Comparison of ENCODE assay signal across 25 cellular contexts in the genomic region with DNA sequence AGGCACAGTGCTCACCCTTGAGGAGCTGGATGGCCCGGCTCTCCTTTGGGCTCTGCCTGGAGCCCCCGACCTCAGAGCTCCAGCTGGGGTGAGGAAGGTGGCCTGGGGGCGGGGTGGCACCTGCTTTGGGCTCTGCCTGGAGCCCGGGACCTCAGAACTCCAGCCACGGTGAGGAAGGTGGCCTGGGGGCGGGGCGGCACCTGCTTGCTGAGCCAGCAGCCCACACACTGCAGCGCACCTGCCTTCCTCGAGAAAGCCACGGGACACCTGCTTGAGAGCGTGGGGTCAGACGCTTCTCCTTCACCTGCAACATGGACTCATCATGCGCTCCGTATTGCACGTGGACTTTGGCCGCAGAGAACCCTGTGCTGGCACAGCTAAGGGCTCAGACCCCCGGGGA. TPM values are rescaled to one million over a fixed set of nuclear protein-coding genes. Genes with fewer than 3 reads are reported as not detected.
"Had no signal": no experiment of that assay in that cellular context is flagged by ENCODE, and none has a peak within 500 bp of the region (broad histone marks: within the 10 kb centered on the region; RNA-seq: fewer than 3 reads in every experiment).

No MANE protein-coding gene starts in this region.

- H3K9me3 Mint-ChIP-seq: mesothelial cell of epicardium had no signal

- H3K9me3 ChIP-seq: mucosa of descending colon, pancreas, right lobe of liver, testis, tibial artery, upper lobe of left lung, uterus had no signal

- H3K27ac ChIP-seq: pancreas, right lobe of liver, testis, tibial artery, upper lobe of left lung, uterus had no signal

- H3K4me1 ChIP-seq: pancreas, right lobe of liver, testis, tibial artery, upper lobe of left lung, uterus had no signal

- H3K36me3 ChIP-seq: pancreas, right lobe of liver, tibial artery, upper lobe of left lung, uterus had no signal

- DNase-seq: cortex of kidney; hypothalamus; kidney; mesenchymal stem cell; mucosa of descending colon; naive B cell; occipital lobe; pancreas; retina; right lobe of liver; stimulated activated CD4-positive, alpha-beta T cell treated with anti-CD3 and anti-CD28 coated beads, Interleukin-2, amount 100 ng/mL, for 24 hours; stimulated activated CD4-positive, alpha-beta T cell treated with anti-CD3 and anti-CD28 coated beads, Interleukin-4, amount 100 ng/mL, for 24 hours; stimulated activated naive CD8-positive, alpha-beta T cell treated with anti-CD3 and anti-CD28 coated beads, Interleukin-15, Interleukin-2, amounts not matched to agents 100 U/mL and 50 U/mL, for 24 hours; substantia nigra; testis; tibial artery; uterus had no signal

- H3K36me3 Mint-ChIP-seq: mesothelial cell of epicardium; naive B cell; stimulated activated memory B cell treated with anti-CD40 and anti-IgM and Interleukin-4, amounts not matched to agents 10 μg/mL and 1 μg/mL and 100 μg/mL, for 72 hours had no signal

- H3K4me1 Mint-ChIP-seq: mesothelial cell of epicardium; naive B cell; stimulated activated memory B cell treated with anti-CD40 and anti-IgM and Interleukin-4, amounts not matched to agents 10 μg/mL and 1 μg/mL and 100 μg/mL, for 72 hours had no signal

- H3K4me2 ChIP-seq: smooth muscle cell had no signal

- H3K27ac Mint-ChIP-seq: mesothelial cell of epicardium; naive B cell; stimulated activated memory B cell treated with anti-CD40 and anti-IgM and Interleukin-4, amounts not matched to agents 10 μg/mL and 1 μg/mL and 100 μg/mL, for 72 hours had no signal

- ATAC-seq: left lobe of liver; mucosa of descending colon; pancreas; stimulated activated memory B cell treated with anti-CD40 and anti-IgM and Interleukin-4, amounts not matched to agents 10 μg/mL and 1 μg/mL and 100 μg/mL, for 72 hours; stimulated activated naive CD8-positive, alpha-beta T cell treated with anti-CD3 and anti-CD28 coated beads, Interleukin-15, Interleukin-2, amounts not matched to agents 100 U/mL and 50 U/mL, for 24 hours had no signal

- H3K4me3 Mint-ChIP-seq: mesothelial cell of epicardium; stimulated activated memory B cell treated with anti-CD40 and anti-IgM and Interleukin-4, amounts not matched to agents 10 μg/mL and 1 μg/mL and 100 μg/mL, for 72 hours had no signal

- H3K27me3 Mint-ChIP-seq: stimulated activated memory B cell treated with anti-CD40 and anti-IgM and Interleukin-4, amounts not matched to agents 10 μg/mL and 1 μg/mL and 100 μg/mL, for 72 hours had no signal

- H3K27me3 ChIP-seq: pancreas, right lobe of liver, testis, upper lobe of left lung, uterus had no signal

- H3K4me3 ChIP-seq: lung, mucosa of descending colon, pancreas, right lobe of liver, smooth muscle cell, testis, tibial artery, upper lobe of left lung, uterus had no signal

RNA-seq across cellular contexts. Expression of gene IRX2, which starts 51.8 kb away (rescaled TPM):
- total RNA-seq: left lobe of liver, liver, occipital lobe, pulmonary artery endothelial cell, right lobe of liver had no signal
- polyA plus RNA-seq: liver had no signal
